In the genomic region with DNA sequence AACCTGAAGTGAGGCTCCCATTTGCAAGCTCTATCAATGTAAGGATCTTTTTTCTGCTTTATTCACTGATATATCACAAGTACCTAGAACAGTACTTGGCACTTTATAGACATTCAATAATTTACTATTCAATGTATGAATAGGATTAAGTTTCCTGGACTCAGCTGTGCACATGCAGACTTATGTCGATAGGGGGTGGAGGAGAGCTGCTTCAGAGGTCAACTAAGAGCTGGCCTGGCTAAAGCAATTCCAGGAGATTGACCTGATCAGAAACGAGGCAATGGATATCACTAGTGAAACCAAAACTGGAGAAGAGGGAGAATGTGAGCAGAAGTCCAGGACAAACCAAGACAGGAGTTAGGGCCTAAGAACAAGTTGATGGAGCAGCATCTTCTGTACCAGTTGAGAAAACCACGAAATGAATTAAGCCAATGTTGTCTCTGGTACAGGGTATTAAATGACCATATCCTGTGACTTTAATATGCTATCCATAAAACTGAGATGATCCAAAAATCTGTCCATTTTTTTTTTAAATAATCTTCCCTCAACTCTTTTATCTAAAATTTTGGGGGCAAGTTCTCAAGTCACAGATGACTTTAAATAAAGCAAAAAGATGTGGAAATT, we compare ENCODE assay signal across 8 cellular contexts.
DNase-seq lines count a peak whose midpoint lies in the region; ATAC-seq and TF ChIP-seq lines count a peak whose summit lies in the region.

No MANE protein-coding gene starts in this region.

- H3K27ac ChIP-seq in HCT116 (ENCODE audit: low read depth, low read length) (no peak overlapping the region), liver (ENCODE audit: low read depth in 1 of 2, low read length in 2 of 2) (no peak overlapping the region)

- CTCF ChIA-PET in HCT116 (lab: Charles Lee): interaction anchor here (1.0 to 1.3 kb wide), 4 partner anchors 9 to 756 kb away, joined by 3 to 7 read pairs (median 3); no protein-coding TSS in a partner anchor

- no TSS peak for BruUV-seq in HCT116 (replicated peaks; lab: Mats Ljungman, UMichigan)

- RAD21 ChIA-PET in HCT116 (lab: Charles Lee; ENCODE audit: low non-redundant PET in 1 of 2, low total read pairs in 2 of 2, uncharacterized antibody in 2 of 2, unreplicated experiment in 2 of 2): no interaction called here

- H3K36me3 ChIP-seq in HCT116 (ENCODE audit: control insufficient read depth in 1 of 2, insufficient read depth in 2 of 2, low read length in 2 of 2) (no peaks in the 10 kb centered on the region), liver (ENCODE audit: control insufficient read depth in 4 of 4, insufficient read depth in 3 of 4, low read depth in 1 of 4, low read length in 3 of 4) (peaks cover 0 to 4% (median 1%) of the 10 kb centered on the region in 4 donors)

- ATAC-seq in HCT116: peak; percentile 97

- peak; percentile 37 to 87 (median 86); a peak in 5 of 6 replicates for TF ChIP-seq CTCF in HCT116 (IDR thresholded peaks at IDR 0.05 in 2 of 3, conservative IDR thresholded peaks at IDR 0.05 in 1 of 3; ENCODE audit: borderline replicate concordance in 1 of 3, insufficient read depth in 1 of 3, low read depth in 2 of 3, low read length in 2 of 3)
- peak; percentile 75 for TF ChIP-seq CTCF in liver (IDR thresholded peaks at IDR 0.05; ENCODE audit: low read depth, low read length, missing input control)

- H3K9ac ChIP-seq in HCT116 (ENCODE audit: low read length): no peak overlapping the region
- H3K9ac ChIP-seq in liver (ENCODE audit: low read depth in 1 of 2, low read length in 2 of 2): no peak overlapping the region

- H3K4me2 ChIP-seq in HCT116 (ENCODE audit: low read length): no peak overlapping the region

- no peaks in the 10 kb centered on the region for H3K9me3 ChIP-seq in HCT116 (ENCODE audit: control insufficient read depth in 1 of 2, insufficient read depth in 1 of 2, low read depth in 1 of 2, low read length in 2 of 2)
- H3K9me3 ChIP-seq in liver (ENCODE audit: control insufficient read depth in 4 of 4, low read length in 3 of 4): no peaks in the 10 kb centered on the region

- H3K27me3 ChIP-seq in HCT116 (ENCODE audit: insufficient read depth, low read length) (no peaks in the 10 kb centered on the region), liver (ENCODE audit: control insufficient read depth in 4 of 4, insufficient read depth in 4 of 4, low read length in 3 of 4) (no peaks in the 10 kb centered on the region)

- peak overlapping the region; percentile 20 for H2AFZ ChIP-seq in HCT116 (ENCODE audit: low read depth, low read length, poor library complexity, severe bottlenecking)

- TF ChIP-seq RAD21 in HCT116 (IDR thresholded peaks at IDR 0.05; ENCODE audit: low read depth) (peak; percentile 73), liver (IDR thresholded peaks at IDR 0.05) (peak; percentile 86 to 87)

- H3K4me3 ChIP-seq in HCT116 (replicated peaks in 1 of 2; ENCODE audit: low read depth in 1 of 2, low read length in 2 of 2): no peak overlapping the region
- H3K4me3 ChIP-seq in liver (ENCODE audit: low read depth in 1 of 3, low read length in 3 of 3): no peak overlapping the region

- no peaks in the 10 kb centered on the region for H3K9me2 ChIP-seq in HCT116 (ENCODE audit: insufficient read depth)

- DNase-seq in ELF-1 (ENCODE audit: low read depth, low spot score) (peak; percentile 27), HCT116 (ENCODE audit: low read depth, low spot score) (peak; percentile 38), NCI-H510A treated with DMSO at 0.1 percent for 48 hours (lab: John Stamatoyannopoulos, UW) (peak; percentile 72), cerebellum (ENCODE audit: low spot score) (peak; percentile 1), activated gamma-delta T cell (lab: John Stamatoyannopoulos, UW) (no peak)
- DNase-seq in effector CD8-positive, alpha-beta T cell (lab: John Stamatoyannopoulos, UW): no peak
- no peak for DNase-seq in activated CD4-positive, alpha-beta T cell treated with anti-CD3 and anti-CD28 coated beads for 4 hours

- H3K4me1 ChIP-seq in HCT116 (ENCODE audit: control insufficient read depth in 1 of 2, insufficient read depth in 2 of 2, low read length in 2 of 2) (peaks cover 0 to 4% of the 10 kb centered on the region in 2 experiments; a peak in 1 of 4 replicates), liver (ENCODE audit: control insufficient read depth in 4 of 4, insufficient read depth in 4 of 4, low read length in 3 of 4) (no peaks in the 10 kb centered on the region)

- TF ChIP-seq POLR2A in HCT116 (IDR thresholded peaks at IDR 0.05; ENCODE audit: borderline replicate concordance, extremely low read depth, insufficient read depth, insufficient read length): no peak

- POLR2A ChIA-PET in HCT116 (lab: Charles Lee): no interaction called here

- intact Hi-C loops in HCT116 (cut with micrococcal nuclease): loop anchor here (2.0 to 5.0 kb wide), 2 partner anchors 756 to 857 kb away; no protein-coding TSS in a partner anchor

- no peaks in the 10 kb centered on the region for H3K79me2 ChIP-seq in HCT116 (ENCODE audit: insufficient read depth, low read length)

- H4K20me1 ChIP-seq in HCT116 (ENCODE audit: insufficient read depth): no peaks in the 10 kb centered on the region

- 30% methylated on average over 3 of the region's 3 CpGs for WGBS in liver

TF ChIP-seq in HCT116, 20 proteins besides CTCF, POLR2A, EP300 and RAD21 (continues in another document):
- TF ChIP-seq EZH2phosphoT487 (IDR thresholded peaks at IDR 0.05; ENCODE audit: borderline replicate concordance) (no peak), ZNF274 (IDR thresholded peaks at IDR 0.05; ENCODE audit: low read depth, low read length) (no peak), SIN3A (IDR thresholded peaks at IDR 0.05; ENCODE audit: low read depth) (no peak), TCF7L2 (IDR thresholded peaks at IDR 0.05; ENCODE audit: borderline replicate concordance, extremely low read depth, insufficient read depth, insufficient read length) (no peak), JUND (IDR thresholded peaks at IDR 0.05) (no peak), EGR1 (IDR thresholded peaks at IDR 0.05; ENCODE audit: low read depth) (no peak), ELF1 (IDR thresholded peaks at IDR 0.05; ENCODE audit: borderline replicate concordance, low read depth) (no peak), ZFX (IDR thresholded peaks at IDR 0.05) (no peak), CEBPB (IDR thresholded peaks at IDR 0.05; ENCODE audit: low read depth) (no peak), SP1 (IDR thresholded peaks at IDR 0.05; ENCODE audit: low read depth) (no peak), CBX3 (IDR thresholded peaks at IDR 0.05; ENCODE audit: low read depth) (no peak)
- TF ChIP-seq, protein P1, sequence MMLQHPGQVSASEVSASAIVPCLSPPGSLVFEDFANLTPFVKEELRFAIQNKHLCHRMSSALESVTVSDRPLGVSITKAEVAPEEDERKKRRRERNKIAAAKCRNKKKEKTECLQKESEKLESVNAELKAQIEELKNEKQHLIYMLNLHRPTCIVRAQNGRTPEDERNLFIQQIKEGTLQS (IDR thresholded peaks at IDR 0.05): no peak

TF ChIP-seq in liver, 16 proteins besides CTCF, POLR2A, EP300 and RAD21:
- TF ChIP-seq NR2F2 (IDR thresholded peaks at IDR 0.05): peak; percentile 32
- TF ChIP-seq, protein P1 (IDR thresholded peaks at IDR 0.05): no peak
- TF ChIP-seq HNF4A (conservative IDR thresholded peaks at IDR 0.05): peak in 1 of 2 donors; percentile 31
- TF ChIP-seq RXRA (IDR thresholded peaks at IDR 0.05): peak in 1 of 2 donors; percentile 62

Comparison
In these comparisons a context has a peak if more than half of its experiments do, and no peak if none do; other contexts are left out.
1. DNase-seq: peak in ELF-1 (single experiment), HCT116 (single experiment), NCI-H510A treated with DMSO at 0.1 percent for 48 hours (single experiment) and cerebellum (single experiment); none in activated gamma-delta T cell (single experiment), effector CD8-positive, alpha-beta T cell (single experiment) and activated CD4-positive, alpha-beta T cell treated with anti-CD3 and anti-CD28 coated beads for 4 hours (0 of 2).